ENCODE assay signal across 8 cellular contexts in the genomic region with DNA sequence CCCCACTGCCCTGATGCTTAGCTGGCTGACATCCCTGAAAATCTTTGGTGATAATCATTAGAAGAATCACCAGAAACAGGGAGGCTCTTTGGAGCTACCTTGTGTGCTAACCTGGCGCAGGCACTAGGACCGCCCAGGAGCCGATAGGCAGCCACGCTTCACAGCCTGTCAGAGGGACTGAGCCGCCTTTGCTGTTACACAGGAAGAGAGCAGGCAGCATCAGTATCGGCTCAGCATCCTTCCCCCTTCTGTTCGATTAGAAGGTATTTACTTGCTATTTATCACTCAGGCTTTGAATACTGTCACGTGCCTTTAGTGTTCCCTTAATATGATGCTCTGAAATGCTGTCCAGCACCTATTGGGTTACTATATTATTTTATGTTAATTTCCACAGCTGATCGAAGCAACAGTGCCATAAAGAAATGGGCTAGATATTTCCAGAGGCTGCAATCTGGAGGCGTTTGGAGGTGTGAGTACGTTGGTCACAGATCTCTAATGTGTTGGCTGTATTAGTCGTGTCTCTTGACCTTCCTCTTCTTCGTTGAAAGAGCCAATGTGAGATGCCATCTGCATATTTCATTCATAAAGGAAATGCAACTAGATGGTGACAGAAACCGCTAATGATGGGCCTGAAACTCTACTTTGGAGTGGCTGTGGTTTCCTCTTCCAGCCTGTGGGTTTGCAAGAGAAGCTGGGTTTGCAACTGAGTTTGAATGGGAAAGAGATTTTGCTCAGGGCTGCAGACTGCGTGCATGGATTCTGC.
DNase-seq lines count a peak whose midpoint lies in the region; ATAC-seq and TF ChIP-seq lines count a peak whose summit lies in the region.

No MANE protein-coding gene starts in this region.

- TF ChIP-seq CTCF in kidney epithelial cell (IDR thresholded peaks at IDR 0.05; ENCODE audit: insufficient read depth, low read length, poor library complexity, severe bottlenecking) (no peak), type B pancreatic cell (conservative IDR thresholded peaks at IDR 0.05) (no peak)

- ATAC-seq in HG02763 (IDR thresholded peaks at IDR 0.05; ENCODE audit: unreplicated experiment) = peak; percentile 79

- peaks cover 12% of the 10 kb centered on the region for H3K27me3 Mint-ChIP-seq in activated naive CD4-positive, alpha-beta T cell treated with anti-CD3 and anti-CD28 coated beads for 36 hours (ENCODE audit: low read depth)
- H3K27me3 Mint-ChIP-seq in type B pancreatic cell = peaks cover 11% of the 10 kb centered on the region

- H3K36me3 ChIP-seq in kidney epithelial cell (ENCODE audit: control insufficient read depth, insufficient read depth, low read length) = no peaks in the 10 kb centered on the region

- no peak overlapping the region for H3K27ac Mint-ChIP-seq in activated naive CD4-positive, alpha-beta T cell treated with anti-CD3 and anti-CD28 coated beads for 36 hours
- no peak overlapping the region for H3K27ac Mint-ChIP-seq in type B pancreatic cell

- peak; percentile 21 to 53 for DNase-seq in NCI-H2081 (lab: John Stamatoyannopoulos, UW)
- no peak for DNase-seq in NCI-H2081 treated with DMSO at 0.1 percent for 48 hours (lab: John Stamatoyannopoulos, UW)
- DNase-seq in NOMO-1 treated with DMSO at 0.1 percent for 48 hours (lab: John Stamatoyannopoulos, UW; ENCODE audit: unreplicated experiment) = peak; percentile 96
- peak; percentile 69 for DNase-seq in activated naive CD4-positive, alpha-beta T cell treated with anti-CD3 and anti-CD28 coated beads for 36 hours
- no peak for DNase-seq in kidney epithelial cell (ENCODE audit: low read depth)
- no peak for DNase-seq in type B pancreatic cell (ENCODE audit: extremely low spot score, unreplicated experiment)
- no peak for DNase-seq in NCI-H128 (lab: John Stamatoyannopoulos, UW; ENCODE audit: unreplicated experiment)

- peak overlapping the region; percentile 60 for H3K4me3 Mint-ChIP-seq in activated naive CD4-positive, alpha-beta T cell treated with anti-CD3 and anti-CD28 coated beads for 36 hours
- H3K4me3 Mint-ChIP-seq in type B pancreatic cell = peak overlapping the region; percentile 38

- no peaks in the 10 kb centered on the region for H3K27me3 ChIP-seq in kidney epithelial cell (ENCODE audit: control insufficient read depth, insufficient read depth, low read length)

- peaks cover 33% of the 10 kb centered on the region for H3K4me1 Mint-ChIP-seq in activated naive CD4-positive, alpha-beta T cell treated with anti-CD3 and anti-CD28 coated beads for 36 hours (ENCODE audit: low read depth)
- peaks cover 8% of the 10 kb centered on the region for H3K4me1 Mint-ChIP-seq in type B pancreatic cell (ENCODE audit: unreplicated experiment)

- no peaks in the 10 kb centered on the region for H3K9me3 Mint-ChIP-seq in activated naive CD4-positive, alpha-beta T cell treated with anti-CD3 and anti-CD28 coated beads for 36 hours
- no peaks in the 10 kb centered on the region for H3K9me3 Mint-ChIP-seq in type B pancreatic cell

- intact Hi-C loops in activated naive CD4-positive, alpha-beta T cell treated with anti-CD3 and anti-CD28 coated beads for 36 hours (cut with micrococcal nuclease) = loop anchor here (1.0 to 10.0 kb wide), 7 partner anchors 59 to 867 kb away; a partner anchor contains a TSS

- H3K4me3 ChIP-seq in kidney epithelial cell (ENCODE audit: low read depth, low read length) = peak overlapping the region; percentile 1

- H3K36me3 Mint-ChIP-seq in activated naive CD4-positive, alpha-beta T cell treated with anti-CD3 and anti-CD28 coated beads for 36 hours (ENCODE audit: low read depth) = no peaks in the 10 kb centered on the region
- H3K36me3 Mint-ChIP-seq in type B pancreatic cell = no peaks in the 10 kb centered on the region

- CTCF ChIA-PET in activated naive CD4-positive, alpha-beta T cell treated with anti-CD3 and anti-CD28 coated beads for 36 hours (lab: Charles Lee) = interaction anchor here (0.6 to 1.6 kb wide), 2 partner anchors 100 to 129 kb away, joined by 4 to 6 read pairs; no protein-coding TSS in a partner anchor

Comparison
In these comparisons a context has a peak if more than half of its experiments do, and no peak if none do; other contexts are left out.
1. DNase-seq: peak in NCI-H2081 (2 of 2), NOMO-1 treated with DMSO at 0.1 percent for 48 hours (single experiment) and activated naive CD4-positive, alpha-beta T cell treated with anti-CD3 and anti-CD28 coated beads for 36 hours (single experiment); none in NCI-H2081 treated with DMSO at 0.1 percent for 48 hours (single experiment), kidney epithelial cell (single experiment), type B pancreatic cell (single experiment) and NCI-H128 (single experiment).